In genomic region chr13:40629678-40630384, GRCh38 we compare ENCODE assay signal across 8 cellular contexts. TPM values are rescaled to one million over a fixed set of nuclear protein-coding genes. Genes with fewer than 3 reads are reported as not detected.
DNase-seq lines count a peak whose midpoint lies in the region; ATAC-seq and TF ChIP-seq lines count a peak whose summit lies in the region.
"Had no signal": no experiment of that assay in that cellular context is flagged by ENCODE, and none has a peak within 500 bp of the region (broad histone marks: within the 10 kb centered on the region; RNA-seq: fewer than 3 reads in every experiment).

No MANE protein-coding gene starts in this region.

- no peak overlapping the region for H2AFZ ChIP-seq in osteoblast (ENCODE audit: low read length)

- H3K36me3 ChIP-seq in osteoblast (ENCODE audit: insufficient read depth, low read length) (no peaks in the 10 kb centered on the region), stomach (peaks cover 0 to 4% (median 0%) of the 10 kb centered on the region in 4 donors)

- H3K27ac ChIP-seq in osteoblast (ENCODE audit: low read depth, low read length) (no peak overlapping the region), stomach (peak overlapping the region in 2 of 5 donors; percentile 3 to 8)

- TF ChIP-seq CTCF in osteoblast (IDR thresholded peaks at IDR 0.05; ENCODE audit: extremely low read depth, low read depth, low read length) (no peak), stomach (IDR thresholded peaks at IDR 0.05) (no peak)

- peak; percentile 53 for ATAC-seq in GM19025 (IDR thresholded peaks at IDR 0.05; ENCODE audit: low read depth, unreplicated experiment)
- peak; percentile 79 for ATAC-seq in HG02759 (IDR thresholded peaks at IDR 0.05; ENCODE audit: unreplicated experiment)
- peak; percentile 38 for ATAC-seq in sciatic nerve

- 47 to 69% (median 56%) methylated on average over 3 of the region's 3 CpGs for WGBS in stomach, 5 donors

- no peaks in the 10 kb centered on the region for H3K27me3 ChIP-seq in osteoblast (ENCODE audit: insufficient read depth, low read length)
- H3K27me3 ChIP-seq in stomach: no peaks in the 10 kb centered on the region

- no peaks in the 10 kb centered on the region for H3K9me3 ChIP-seq in osteoblast (ENCODE audit: low read depth, low read length)
- H3K9me3 ChIP-seq in stomach: no peaks in the 10 kb centered on the region

- intact Hi-C loops in sciatic nerve (cut with DNase I): no loop called here
- intact Hi-C loops in stomach (cut with DNase I; ENCODE audit: low total_unique reads): no loop called here

- H3K4me3 ChIP-seq in osteoblast (ENCODE audit: insufficient read depth, low read length) (no peak overlapping the region), stomach (no peak overlapping the region)

- peaks cover 10% of the 10 kb centered on the region for H3K79me2 ChIP-seq in osteoblast (ENCODE audit: insufficient read depth, low read length)

- no peak for TF ChIP-seq POLR2A in stomach (IDR thresholded peaks at IDR 0.05)

- H3K4me1 ChIP-seq in osteoblast (ENCODE audit: insufficient read depth, low read length): no peaks in the 10 kb centered on the region
- H3K4me1 ChIP-seq in stomach: peaks cover 0 to 68% (median 39%) of the 10 kb centered on the region in 4 donors

- TF ChIP-seq EP300 in stomach (IDR thresholded peaks at IDR 0.05): no peak

- no peak overlapping the region for H3K4me2 ChIP-seq in osteoblast (ENCODE audit: insufficient read depth, low read length)

- peaks cover 3% of the 10 kb centered on the region for H4K20me1 ChIP-seq in osteoblast (ENCODE audit: insufficient read depth, low read length)

- DNase-seq in NOMO-1 (lab: John Stamatoyannopoulos, UW; ENCODE audit: unreplicated experiment in 2 of 2) (peak; percentile 13 to 67), sciatic nerve (ENCODE audit: low spot score) (no peak), osteoblast (ENCODE audit: insufficient read length, low spot score, missing footprints) (no peak), stomach (no peak), retina (no peak)
- DNase-seq: IMR-90 had no signal

RNA-seq across cellular contexts. Expression of gene FOXO1, which starts 36.6 kb away (rescaled TPM):
- total RNA-seq in sciatic nerve (57.5 TPM), osteoblast (7.4 and 7.6 TPM in 2 replicates), stomach (10 to 100 TPM; 12.9 to 43.7 (median 26.6) TPM)
- 1 to 10 TPM; 4.2 to 9.9 (median 7.8) TPM for polyA plus RNA-seq in stomach

Comparison
In these comparisons a context has a peak if more than half of its experiments do, and no peak if none do; other contexts are left out.
1. DNase-seq: peak in NOMO-1 (2 of 2); none in sciatic nerve (single experiment), osteoblast (single experiment), stomach (single experiment) and retina (single experiment).
2. Peak in every context shown above with its lines, with median percentiles within 50 percentile points of each other: ATAC-seq.